In genomic region chr21:36388835-36389234, GRCh38 we compare ENCODE assay signal across 11 cellular contexts. TPM values are rescaled to one million over a fixed set of nuclear protein-coding genes. Genes with fewer than 3 reads are reported as not detected.
DNase-seq lines count a peak whose midpoint lies in the region; ATAC-seq and TF ChIP-seq lines count a peak whose summit lies in the region.
"Had no signal": no experiment of that assay in that cellular context is flagged by ENCODE, and none has a peak within 500 bp of the region (broad histone marks: within the 10 kb centered on the region; RNA-seq: fewer than 3 reads in every experiment).

No MANE protein-coding gene starts in this region.

- TF ChIP-seq CTCF in GM13977 (IDR thresholded peaks at IDR 0.05; ENCODE audit: extremely low read depth, insufficient read depth, missing control alignments) (no peak), WTC11 (IDR thresholded peaks at IDR 0.05) (no peak), transverse colon (IDR thresholded peaks at IDR 0.05) (no peak)

- peak; percentile 61 for ATAC-seq in WTC11
- ATAC-seq: CD8-positive, alpha-beta T cell had no signal

- H3K27ac Mint-ChIP-seq in WTC11 = no peak overlapping the region; the same call in 1 of the 2 replicates
- H3K27ac Mint-ChIP-seq: CD8-positive, alpha-beta T cell had no signal

- DNase-seq in A172 (ENCODE audit: low spot score) (peak; percentile 32), GM13977 (ENCODE audit: low spot score) (peak; percentile 43), WTC11 (ENCODE audit: low spot score) (peak; percentile 51), iPS-NIHi7 (ENCODE audit: extremely low spot score) (peak; percentile 43), NCI-H2196 (lab: John Stamatoyannopoulos, UW; ENCODE audit: unreplicated experiment) (no peak), cerebellar cortex (ENCODE audit: low spot score) (no peak), transverse colon (no peak), NCI-H2081 treated with DMSO at 0.1 percent for 48 hours (lab: John Stamatoyannopoulos, UW) (no peak)
- DNase-seq: CD8-positive, alpha-beta T cell; heart right ventricle; NCI-H1048 had no signal

- H3K4me3 ChIP-seq in transverse colon = no peak overlapping the region
- H3K4me3 ChIP-seq: heart right ventricle had no signal

- H3K4me3 Mint-ChIP-seq in WTC11 = no peak overlapping the region
- H3K4me3 Mint-ChIP-seq: CD8-positive, alpha-beta T cell had no signal

- peaks cover 15% of the 10 kb centered on the region for H3K9me3 Mint-ChIP-seq in WTC11
- H3K9me3 Mint-ChIP-seq: CD8-positive, alpha-beta T cell had no signal

- peaks cover 36% of the 10 kb centered on the region for H3K36me3 Mint-ChIP-seq in WTC11

- TF ChIP-seq EP300 in transverse colon (IDR thresholded peaks at IDR 0.05; ENCODE audit: low read depth) = no peak

- CTCF ChIA-PET in WTC11 (lab: Charles Lee) = interaction anchor here (0.6 to 1.8 kb wide), 14 partner anchors 34 to 310 kb away, joined by 3 to 7 read pairs (median 4); partner anchors contain the start of gene MORC3

- H3K36me3 ChIP-seq in transverse colon = no peaks in the 10 kb centered on the region

- 71 to 90% methylated on average over 7 to 10 of the region's 10 CpGs for WGBS in transverse colon (ENCODE audit: low coverage in 1 of 2), 2 donors

- no peak overlapping the region for H3K27ac ChIP-seq in transverse colon
- H3K27ac ChIP-seq: heart right ventricle had no signal

- H3K27me3 Mint-ChIP-seq in WTC11 (ENCODE audit: low read depth) = no peaks in the 10 kb centered on the region; the same call in 1 of the 2 replicates

- POLR2A ChIA-PET in WTC11 (lab: Charles Lee) = interaction anchor here (1.1 kb wide), 1 partner anchor 69 kb away, joined by 4 read pairs; the partner anchor contains the start of gene MORC3

- H3K4me1 ChIP-seq in transverse colon = peaks cover 0 to 11% (median 9%) of the 10 kb centered on the region in 4 donors

- no peaks in the 10 kb centered on the region for H3K9me3 ChIP-seq in transverse colon
- H3K9me3 ChIP-seq: heart right ventricle had no signal

- peaks cover 10% of the 10 kb centered on the region for H3K4me1 Mint-ChIP-seq in WTC11

- TF ChIP-seq POLR2A in transverse colon (IDR thresholded peaks at IDR 0.05) = no peak

- intact Hi-C loops in transverse colon (cut with DNase I; ENCODE audit: low total_unique reads) = no loop called here

- H3K27me3 ChIP-seq in transverse colon = no peaks in the 10 kb centered on the region
- H3K27me3 ChIP-seq: heart right ventricle had no signal

- in situ Hi-C loops in GM13977 (cut with MboI; ENCODE audit: low pct_unique_long_range_greater_than_20kb, low sequenced_read_pairs, unreplicated experiment) = no loop called here
- in situ Hi-C loops in transverse colon (cut with MboI; ENCODE audit: low pct_ligation_motif_present in 1 of 4, low pct_unique_long_range_greater_than_20kb in 1 of 4, low sequenced_read_pairs in 3 of 4) = no loop called here

TF ChIP-seq in WTC11, 78 proteins besides CTCF, POLR2A, EP300 and RAD21:
- TF ChIP-seq GRHL2 (CRISPR knock-in tag; IDR thresholded peaks at IDR 0.05; ENCODE audit: insufficient replicate concordance, severe bottlenecking) (no peak), IRF2 (CRISPR knock-in tag; IDR thresholded peaks at IDR 0.05; ENCODE audit: borderline replicate concordance, low read depth) (no peak), ZMAT4 (CRISPR knock-in tag; IDR thresholded peaks at IDR 0.05) (no peak), FOXJ3 (CRISPR knock-in tag; IDR thresholded peaks at IDR 0.05; ENCODE audit: borderline replicate concordance) (no peak)

RNA-seq across cellular contexts. Expression of gene CHAF1B, which starts 3.6 kb away (rescaled TPM):
- total RNA-seq in A172 (2014; rRNA removed; shearing (Covaris generic)) = 25.9 and 33.9 TPM in 2 replicates
- total RNA-seq in WTC11 (2021) (15.1 to 20.7 TPM (median 16.6 TPM) in 3 replicates), transverse colon (1 to 10 TPM in 1 of 4 donors, under 1 TPM in 3; 0.37 to 2.0 (median 0.73) TPM)

Comparison
In these comparisons a context has a peak if more than half of its experiments do, and no peak if none do; other contexts are left out.
1. DNase-seq: peak in A172 (single experiment), GM13977 (single experiment), WTC11 (single experiment) and iPS-NIHi7 (single experiment); none in NCI-H2196 (single experiment), cerebellar cortex (single experiment), transverse colon (single experiment) and NCI-H2081 treated with DMSO at 0.1 percent for 48 hours (single experiment).